ENCODE assay signal across 27 cellular contexts in genomic region chr3:28130836-28131235, GRCh38.
"Had no signal": no experiment of that assay in that cellular context is flagged by ENCODE, and none has a peak within 500 bp of the region (broad histone marks: within the 10 kb centered on the region; RNA-seq: fewer than 3 reads in every experiment).

No MANE protein-coding gene starts in this region.

- H3K4me1 Mint-ChIP-seq: activated CD4-positive, alpha-beta memory T cell treated with anti-CD3 and anti-CD28 coated beads, Interleukin-2, amount 10 ng/mL, durations not matched to agents 7 days and 5 days; activated CD4-positive, alpha-beta T cell treated with anti-CD3 and anti-CD28 coated beads, Interleukin-2, amount 10 ng/mL, durations not matched to agents 7 days and 5 days; activated naive CD4-positive, alpha-beta T cell treated with anti-CD3 and anti-CD28 coated beads, Interleukin-2, amount 10 ng/mL, durations not matched to agents 7 days and 5 days; activated naive CD8-positive, alpha-beta T cell treated with anti-CD3 and anti-CD28 coated beads, Interleukin-2, amount 10 ng/mL, durations not matched to agents 7 days and 5 days; brain had no signal

- H3K9me3 Mint-ChIP-seq: activated CD4-positive, alpha-beta memory T cell treated with anti-CD3 and anti-CD28 coated beads, Interleukin-2, amount 10 ng/mL, durations not matched to agents 7 days and 5 days; activated CD4-positive, alpha-beta T cell treated with anti-CD3 and anti-CD28 coated beads, Interleukin-2, amount 10 ng/mL, durations not matched to agents 7 days and 5 days; activated naive CD4-positive, alpha-beta T cell treated with anti-CD3 and anti-CD28 coated beads, Interleukin-2, amount 10 ng/mL, durations not matched to agents 7 days and 5 days; activated naive CD4-positive, alpha-beta T cell treated with anti-CD3 and anti-CD28 coated beads, Interleukin-2, amount 50 U/mL, for 72 hours; activated naive CD8-positive, alpha-beta T cell treated with anti-CD3 and anti-CD28 coated beads, Interleukin-2, amount 10 ng/mL, durations not matched to agents 7 days and 5 days; activated T-cell treated with anti-CD3 and anti-CD28 coated beads, Interleukin-2, amount 50 U/mL, for 24 hours; activated T-cell treated with anti-CD3 and anti-CD28 coated beads, Interleukin-2, amount 50 U/mL, for 72 hours; brain had no signal

- H3K36me3 Mint-ChIP-seq: activated naive CD4-positive, alpha-beta T cell treated with anti-CD3 and anti-CD28 coated beads, Interleukin-2, amount 10 ng/mL, durations not matched to agents 7 days and 5 days; activated naive CD4-positive, alpha-beta T cell treated with anti-CD3 and anti-CD28 coated beads, Interleukin-2, amount 50 U/mL, for 72 hours; activated naive CD8-positive, alpha-beta T cell treated with anti-CD3 and anti-CD28 coated beads, Interleukin-2, amount 10 ng/mL, durations not matched to agents 7 days and 5 days; brain had no signal

- H3K27ac ChIP-seq: ascending aorta, breast epithelium, cardiac muscle cell, colonic mucosa, heart left ventricle had no signal

- H3K4me1 ChIP-seq: ascending aorta, breast epithelium, colonic mucosa had no signal

- H3K9me3 ChIP-seq: ascending aorta, breast epithelium, colonic mucosa, heart left ventricle had no signal

- H3K4me3 ChIP-seq: ascending aorta, breast epithelium, cardiac muscle cell, colonic mucosa, heart left ventricle had no signal

- H3K27me3 ChIP-seq: ascending aorta, breast epithelium, cardiac muscle cell, colonic mucosa, heart left ventricle had no signal

- FAIRE-seq: frontal cortex had no signal

- H3K4me3 Mint-ChIP-seq: activated CD4-positive, alpha-beta memory T cell treated with anti-CD3 and anti-CD28 coated beads, Interleukin-2, amount 10 ng/mL, durations not matched to agents 7 days and 5 days; activated CD4-positive, alpha-beta T cell treated with anti-CD3 and anti-CD28 coated beads, Interleukin-2, amount 10 ng/mL, durations not matched to agents 7 days and 5 days; activated naive CD4-positive, alpha-beta T cell treated with anti-CD3 and anti-CD28 coated beads, Interleukin-2, amount 10 ng/mL, durations not matched to agents 7 days and 5 days; activated naive CD8-positive, alpha-beta T cell treated with anti-CD3 and anti-CD28 coated beads, Interleukin-2, amount 10 ng/mL, durations not matched to agents 7 days and 5 days; activated T-cell treated with anti-CD3 and anti-CD28 coated beads, Interleukin-2, amount 50 U/mL, for 24 hours; activated T-cell treated with anti-CD3 and anti-CD28 coated beads, Interleukin-2, amount 50 U/mL, for 72 hours; brain had no signal

- DNase-seq: activated CD4-positive, alpha-beta memory T cell treated with anti-CD3 and anti-CD28 coated beads, Interleukin-2, amount 10 ng/mL, durations not matched to agents 7 days and 5 days; activated CD4-positive, alpha-beta T cell treated with anti-CD3 and anti-CD28 coated beads for 1 hour; activated CD4-positive, alpha-beta T cell treated with anti-CD3 and anti-CD28 coated beads for 4 hours; activated CD4-positive, alpha-beta T cell treated with anti-CD3 and anti-CD28 coated beads, Interleukin-2, amount 10 ng/mL, durations not matched to agents 7 days and 5 days; activated CD4-positive, alpha-beta T cell treated with anti-CD3 and anti-CD28 coated beads, Interleukin-2, amount 50 U/mL, for 4 hours; activated CD8-positive, alpha-beta memory T cell treated with anti-CD3 and anti-CD28 coated beads, Interleukin-2, amount 50 U/mL, for 48 hours; activated gamma-delta T cell; activated naive CD4-positive, alpha-beta T cell; activated naive CD4-positive, alpha-beta T cell treated with anti-CD3 and anti-CD28 coated beads, Interleukin-2, amount 10 ng/mL, durations not matched to agents 7 days and 5 days; activated naive CD8-positive, alpha-beta T cell treated with anti-CD3 and anti-CD28 coated beads, Interleukin-2, amount 10 ng/mL, durations not matched to agents 7 days and 5 days; activated T-cell treated with anti-CD3 and anti-CD28 coated beads for 4 hours; activated T-cell treated with anti-CD3 and anti-CD28 coated beads, Interleukin-2, amount 50 U/mL, for 24 hours; activated T-cell treated with anti-CD3 and anti-CD28 coated beads, Interleukin-2, amount 50 U/mL, for 72 hours; central memory CD4-positive, alpha-beta T cell; cerebellar nuclear complex; colonic mucosa; effector CD8-positive, alpha-beta T cell; foreskin fibroblast; glutamatergic neuron; heart left ventricle; T-helper 2 cell had no signal

- H3K27ac Mint-ChIP-seq: activated CD4-positive, alpha-beta memory T cell treated with anti-CD3 and anti-CD28 coated beads, Interleukin-2, amount 10 ng/mL, durations not matched to agents 7 days and 5 days; activated CD4-positive, alpha-beta T cell treated with anti-CD3 and anti-CD28 coated beads, Interleukin-2, amount 10 ng/mL, durations not matched to agents 7 days and 5 days; activated naive CD4-positive, alpha-beta T cell treated with anti-CD3 and anti-CD28 coated beads, Interleukin-2, amount 10 ng/mL, durations not matched to agents 7 days and 5 days; activated naive CD4-positive, alpha-beta T cell treated with anti-CD3 and anti-CD28 coated beads, Interleukin-2, amount 50 U/mL, for 72 hours; activated naive CD8-positive, alpha-beta T cell treated with anti-CD3 and anti-CD28 coated beads, Interleukin-2, amount 10 ng/mL, durations not matched to agents 7 days and 5 days; activated T-cell treated with anti-CD3 and anti-CD28 coated beads, Interleukin-2, amount 50 U/mL, for 24 hours; activated T-cell treated with anti-CD3 and anti-CD28 coated beads, Interleukin-2, amount 50 U/mL, for 72 hours; brain had no signal

- H3K36me3 ChIP-seq: ascending aorta, breast epithelium, cardiac muscle cell, colonic mucosa, heart left ventricle had no signal

- H3K27me3 Mint-ChIP-seq: activated CD4-positive, alpha-beta memory T cell treated with anti-CD3 and anti-CD28 coated beads, Interleukin-2, amount 10 ng/mL, durations not matched to agents 7 days and 5 days; activated CD4-positive, alpha-beta T cell treated with anti-CD3 and anti-CD28 coated beads, Interleukin-2, amount 10 ng/mL, durations not matched to agents 7 days and 5 days; activated naive CD4-positive, alpha-beta T cell treated with anti-CD3 and anti-CD28 coated beads, Interleukin-2, amount 10 ng/mL, durations not matched to agents 7 days and 5 days; activated naive CD8-positive, alpha-beta T cell treated with anti-CD3 and anti-CD28 coated beads, Interleukin-2, amount 10 ng/mL, durations not matched to agents 7 days and 5 days; activated T-cell treated with anti-CD3 and anti-CD28 coated beads, Interleukin-2, amount 50 U/mL, for 24 hours; brain had no signal
